9 cellular contexts compared by ENCODE assay signal in the genomic region with DNA sequence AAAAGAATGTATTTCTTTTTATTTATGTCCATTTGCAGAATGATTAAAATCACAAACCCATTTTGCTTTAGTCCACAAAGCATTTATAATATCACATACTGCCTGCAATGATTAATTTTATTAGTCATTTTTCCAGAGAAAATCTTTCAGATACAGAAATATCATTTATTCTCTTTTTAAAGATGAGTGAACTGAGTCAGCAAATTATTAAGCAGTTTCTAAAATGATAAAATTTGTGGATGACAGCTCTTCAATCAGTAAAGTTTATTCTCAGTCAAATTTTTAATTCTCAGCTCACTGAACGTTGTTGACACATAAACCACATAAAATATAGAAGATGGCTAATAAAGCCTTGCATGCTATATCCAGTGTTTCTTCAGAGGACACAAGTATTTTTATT.
"Had no signal": no experiment of that assay in that cellular context is flagged by ENCODE, and none has a peak within 500 bp of the region (broad histone marks: within the 10 kb centered on the region; RNA-seq: fewer than 3 reads in every experiment).

No MANE protein-coding gene starts in this region.

- H3K4me2 ChIP-seq: KMS-11 had no signal

- ATAC-seq: HCT116 had no signal

- H3K4me3 Mint-ChIP-seq: HFFc6 had no signal

- H2AFZ ChIP-seq: GM23248 had no signal

- H3K36me3 ChIP-seq: HAP-1 had no signal

- DNase-seq: GM23248, GOT3, H7, HFFc6, KBM-7 had no signal

- H3K4me1 ChIP-seq: HAP-1 had no signal

- H3K9me3 ChIP-seq: HAP-1 had no signal

- H3K27ac Mint-ChIP-seq: HFFc6 had no signal

- H3K4me3 ChIP-seq: GM23248, HAP-1 had no signal

- H3K9ac ChIP-seq: GM23248, KMS-11 had no signal

- H3K27ac ChIP-seq: GM23248, HL-60, KMS-11 had no signal
